In the genomic region with DNA sequence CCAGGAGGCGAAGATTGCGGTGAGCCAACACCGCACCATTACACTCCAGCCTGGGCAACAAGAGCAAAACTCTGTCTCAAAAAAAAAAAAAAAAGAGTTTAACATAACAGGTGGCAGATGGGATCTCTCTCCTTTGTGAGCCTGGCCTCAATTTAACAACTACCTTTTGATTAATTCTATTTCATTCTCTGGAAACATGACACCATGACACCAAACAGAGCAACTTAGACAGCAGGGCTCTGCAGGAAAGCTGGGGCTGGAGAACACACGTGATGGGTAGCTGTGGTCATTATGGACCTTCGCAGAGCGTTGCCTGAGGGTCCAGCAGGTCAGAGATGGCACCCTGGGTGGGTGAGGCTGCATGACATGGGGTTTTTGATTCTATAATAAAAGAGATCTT, we compare ENCODE assay signal across 14 cellular contexts. TPM values are rescaled to one million over a fixed set of nuclear protein-coding genes. Genes with fewer than 3 reads are reported as not detected.
DNase-seq lines count a peak whose midpoint lies in the region; ATAC-seq and TF ChIP-seq lines count a peak whose summit lies in the region.
"Had no signal": no experiment of that assay in that cellular context is flagged by ENCODE, and none has a peak within 500 bp of the region (broad histone marks: within the 10 kb centered on the region; RNA-seq: fewer than 3 reads in every experiment).

No MANE protein-coding gene starts in this region.

- peak overlapping the region; percentile 89 for H3K4me3 Mint-ChIP-seq in activated T-cell treated with anti-CD3 and anti-CD28 coated beads, Interleukin-2, amount 50 U/mL, for 24 hours
- peak overlapping the region; percentile 21 for H3K4me3 Mint-ChIP-seq in central memory CD8-positive, alpha-beta T cell

- no peak for ATAC-seq in central memory CD8-positive, alpha-beta T cell (replicated peaks; ENCODE audit: extremely low read depth, poor library complexity, severe bottlenecking)
- ATAC-seq in GM19351 (IDR thresholded peaks at IDR 0.05; ENCODE audit: unreplicated experiment) = no peak
- ATAC-seq: K562 had no signal

- H3K27me3 Mint-ChIP-seq in activated T-cell treated with anti-CD3 and anti-CD28 coated beads, Interleukin-2, amount 50 U/mL, for 24 hours = no peaks in the 10 kb centered on the region
- no peaks in the 10 kb centered on the region for H3K27me3 Mint-ChIP-seq in central memory CD8-positive, alpha-beta T cell

- H3K9me3 Mint-ChIP-seq in activated T-cell treated with anti-CD3 and anti-CD28 coated beads, Interleukin-2, amount 50 U/mL, for 24 hours = no peaks in the 10 kb centered on the region
- no peaks in the 10 kb centered on the region for H3K9me3 Mint-ChIP-seq in central memory CD8-positive, alpha-beta T cell

- no peak overlapping the region for H3K4me3 ChIP-seq in spleen
- H3K4me3 ChIP-seq: adrenal gland, colonic mucosa, K562 had no signal

- DNase-seq in activated T-cell treated with anti-CD3 and anti-CD28 coated beads, Interleukin-2, amount 50 U/mL, for 24 hours = no peak
- DNase-seq in activated T-cell treated with anti-CD3 and anti-CD28 coated beads for 4 hours (no peak), NCI-H2171 treated with DMSO at 0.1 percent for 48 hours (lab: John Stamatoyannopoulos, UW) (peak; percentile 95), spleen (peak; percentile 5), NCI-H526 treated with DMSO at 0.1 percent for 48 hours (lab: John Stamatoyannopoulos, UW) (no peak), KG1 (lab: John Stamatoyannopoulos, UW) (no peak)
- no peak for DNase-seq in central memory CD8-positive, alpha-beta T cell (ENCODE audit: low spot score in 2 of 2)
- DNase-seq: adrenal gland; colonic mucosa; DMS79; NCI-H1436 treated with DMSO at 0.1 percent for 48 hours; stimulated activated CD8-positive, alpha-beta memory T cell treated with anti-CD3 and anti-CD28 coated beads, Interleukin-4, amount 100 ng/mL, for 48 hours had no signal

- TF ChIP-seq POLR2A in spleen (IDR thresholded peaks at IDR 0.05) = no peak

- peaks cover 67% of the 10 kb centered on the region for H3K4me1 Mint-ChIP-seq in activated T-cell treated with anti-CD3 and anti-CD28 coated beads, Interleukin-2, amount 50 U/mL, for 24 hours (ENCODE audit: low read depth)
- H3K4me1 Mint-ChIP-seq in central memory CD8-positive, alpha-beta T cell = peaks cover 70% of the 10 kb centered on the region

- TF ChIP-seq CTCF in spleen (IDR thresholded peaks at IDR 0.05 in 8 of 11, conservative IDR thresholded peaks at IDR 0.05 in 3 of 11) = no peak

- intact Hi-C loops in spleen (cut with DNase I; ENCODE audit: low total_unique reads) = no loop called here

- peaks cover 27 to 65% (median 52%) of the 10 kb centered on the region in 6 donors for H3K4me1 ChIP-seq in spleen

- WGBS in spleen, 5 donors = 95 to 99% (median 96%) methylated on average over 6 of the region's 6 CpGs

- H3K27ac Mint-ChIP-seq in activated T-cell treated with anti-CD3 and anti-CD28 coated beads, Interleukin-2, amount 50 U/mL, for 24 hours = peak overlapping the region; percentile 70
- H3K27ac Mint-ChIP-seq in central memory CD8-positive, alpha-beta T cell (ENCODE audit: low read depth) = peak overlapping the region; percentile 92

- H3K27me3 ChIP-seq in spleen (replicated peaks in 1 of 7) = no peaks in the 10 kb centered on the region
- H3K27me3 ChIP-seq: adrenal gland, colonic mucosa had no signal

- H3K9me3 ChIP-seq in spleen = no peaks in the 10 kb centered on the region
- H3K9me3 ChIP-seq: adrenal gland, colonic mucosa had no signal

- H3K36me3 Mint-ChIP-seq in activated T-cell treated with anti-CD3 and anti-CD28 coated beads, Interleukin-2, amount 50 U/mL, for 24 hours (ENCODE audit: low read depth) = peaks cover 24% of the 10 kb centered on the region
- peaks cover 10% of the 10 kb centered on the region for H3K36me3 Mint-ChIP-seq in central memory CD8-positive, alpha-beta T cell (ENCODE audit: insufficient read depth)

- H3K36me3 ChIP-seq in spleen = peaks cover 0 to 4% (median 0%) of the 10 kb centered on the region in 6 donors
- H3K36me3 ChIP-seq: adrenal gland, colonic mucosa had no signal

- H3K27ac ChIP-seq in spleen = no peak overlapping the region
- H3K27ac ChIP-seq: adrenal gland, colonic mucosa had no signal

RNA-seq across cellular contexts. Expression of gene DGLUCY, which starts 1.7 kb away (rescaled TPM):
- total RNA-seq in spleen = 100 to 1,000 TPM in 5 of 7 donors, 10 to 100 TPM in 2; 83.2 to 134 (median 106) TPM
- polyA plus RNA-seq in spleen = 10 to 100 TPM; 24.1 to 42.9 (median 35.0) TPM

RNA-seq across cellular contexts. Expression of gene RPS6KA5, which starts 51.7 kb away (rescaled TPM):
- total RNA-seq in spleen = 10 to 100 TPM in 4 of 7 donors, 1 to 10 TPM in 3; 8.2 to 17.8 (median 14.6) TPM
- polyA plus RNA-seq in spleen = 1 to 10 TPM; 1.4 to 2.5 (median 1.7) TPM

Comparison
In these comparisons a context has a peak if more than half of its experiments do, and no peak if none do; other contexts are left out.
1. DNase-seq: peak in NCI-H2171 treated with DMSO at 0.1 percent for 48 hours (single experiment) and spleen (single experiment); none in activated T-cell treated with anti-CD3 and anti-CD28 coated beads, Interleukin-2, amount 50 U/mL, for 24 hours (single experiment), activated T-cell treated with anti-CD3 and anti-CD28 coated beads for 4 hours (single experiment), central memory CD8-positive, alpha-beta T cell (0 of 2), NCI-H526 treated with DMSO at 0.1 percent for 48 hours (single experiment) and KG1 (single experiment).